Comparison of ENCODE assay signal across 17 cellular contexts in genomic region chr10:33214174-33214573, GRCh38.
DNase-seq lines count a peak whose midpoint lies in the region; ATAC-seq and TF ChIP-seq lines count a peak whose summit lies in the region.
"Had no signal": no experiment of that assay in that cellular context is flagged by ENCODE, and none has a peak within 500 bp of the region (broad histone marks: within the 10 kb centered on the region; RNA-seq: fewer than 3 reads in every experiment).

No MANE protein-coding gene starts in this region.

- no peak overlapping the region for H3K4me3 Mint-ChIP-seq in activated naive CD4-positive, alpha-beta T cell treated with anti-CD3 and anti-CD28 coated beads for 36 hours
- H3K4me3 Mint-ChIP-seq in chondrocyte (ENCODE audit: unreplicated experiment): no peak overlapping the region
- no peak overlapping the region for H3K4me3 Mint-ChIP-seq in stimulated activated effector memory CD8-positive, alpha-beta T cell treated with anti-CD3 and anti-CD28 coated beads, Interleukin-12 subunit alpha, Interleukin-12 subunit beta, amount 100 ng/mL, for 72 hours
- H3K4me3 Mint-ChIP-seq: T-cell had no signal

- no peak overlapping the region for H3K27ac Mint-ChIP-seq in activated naive CD4-positive, alpha-beta T cell treated with anti-CD3 and anti-CD28 coated beads for 36 hours
- peak overlapping the region; percentile 97 for H3K27ac Mint-ChIP-seq in chondrocyte (ENCODE audit: unreplicated experiment)
- H3K27ac Mint-ChIP-seq in stimulated activated effector memory CD8-positive, alpha-beta T cell treated with anti-CD3 and anti-CD28 coated beads, Interleukin-12 subunit alpha, Interleukin-12 subunit beta, amount 100 ng/mL, for 72 hours: peak overlapping the region; percentile 24
- H3K27ac Mint-ChIP-seq: activated T-helper 2 cell treated with anti-CD3 and anti-CD28 coated beads, Interferon-gamma antibody, Interleukin-2, Interleukin-4, amounts not matched to agents 10 μg/mL and 5 μg/mL and 100 μg/mL, durations not matched to agents 14 hours and 24 hours and 36 hours; progenitor cell of endocrine pancreas had no signal

- CTCF ChIA-PET in activated naive CD4-positive, alpha-beta T cell treated with anti-CD3 and anti-CD28 coated beads for 36 hours (lab: Charles Lee): no interaction called here

- no peak for TF ChIP-seq CTCF in chondrocyte (IDR thresholded peaks at IDR 0.05)

- DNase-seq in activated naive CD4-positive, alpha-beta T cell treated with anti-CD3 and anti-CD28 coated beads for 36 hours: peak; percentile 25
- DNase-seq in activated naive CD4-positive, alpha-beta T cell treated with Interleukin-2 at 50 U/mL for 16 hours: no peak
- no peak for DNase-seq in chondrocyte (ENCODE audit: low spot score)
- no peak for DNase-seq in stimulated activated effector memory CD8-positive, alpha-beta T cell treated with anti-CD3 and anti-CD28 coated beads, Interleukin-12 subunit alpha, Interleukin-12 subunit beta, amount 100 ng/mL, for 72 hours (ENCODE audit: low spot score in 2 of 2)
- no peak for DNase-seq in SW480 (ENCODE audit: low spot score)
- DNase-seq: body of pancreas, left colon, NCI-H2081, NCI-H526 treated with DMSO at 0.1 percent for 48 hours, testis had no signal

- intact Hi-C loops in activated naive CD4-positive, alpha-beta T cell treated with anti-CD3 and anti-CD28 coated beads for 36 hours (cut with micrococcal nuclease): loop anchor here (5.0 kb wide), 1 partner anchor 153 kb away; no protein-coding TSS in a partner anchor

- H3K4me1 Mint-ChIP-seq in activated naive CD4-positive, alpha-beta T cell treated with anti-CD3 and anti-CD28 coated beads for 36 hours (ENCODE audit: low read depth): peaks cover 20% of the 10 kb centered on the region
- H3K4me1 Mint-ChIP-seq in chondrocyte (ENCODE audit: low read depth): peaks cover 78% of the 10 kb centered on the region
- H3K4me1 Mint-ChIP-seq in stimulated activated effector memory CD8-positive, alpha-beta T cell treated with anti-CD3 and anti-CD28 coated beads, Interleukin-12 subunit alpha, Interleukin-12 subunit beta, amount 100 ng/mL, for 72 hours: peaks cover 23% of the 10 kb centered on the region

- ATAC-seq in GM18502 (IDR thresholded peaks at IDR 0.05; ENCODE audit: poor library complexity, unreplicated experiment) (peak; percentile 49), HG03432 (IDR thresholded peaks at IDR 0.05; ENCODE audit: unreplicated experiment) (no peak), GM18517 (IDR thresholded peaks at IDR 0.05; ENCODE audit: unreplicated experiment) (no peak)
- ATAC-seq in stimulated activated effector memory CD8-positive, alpha-beta T cell treated with anti-CD3 and anti-CD28 coated beads, Interleukin-12 subunit alpha, Interleukin-12 subunit beta, amount 100 ng/mL, for 72 hours: peak; percentile 77
- ATAC-seq: activated CD4-positive, CD25-positive, alpha-beta regulatory T cell treated with anti-CD3 and anti-CD28 coated beads, Interleukin-2, amount 50 U/mL, for 24 hours; body of pancreas; left colon had no signal

- H3K27me3 Mint-ChIP-seq in activated naive CD4-positive, alpha-beta T cell treated with anti-CD3 and anti-CD28 coated beads for 36 hours (ENCODE audit: low read depth): no peaks in the 10 kb centered on the region
- H3K27me3 Mint-ChIP-seq in chondrocyte (ENCODE audit: low read depth): no peaks in the 10 kb centered on the region
- H3K27me3 Mint-ChIP-seq: progenitor cell of endocrine pancreas, T-cell had no signal

- H3K9me3 Mint-ChIP-seq in activated naive CD4-positive, alpha-beta T cell treated with anti-CD3 and anti-CD28 coated beads for 36 hours: no peaks in the 10 kb centered on the region
- no peaks in the 10 kb centered on the region for H3K9me3 Mint-ChIP-seq in chondrocyte (ENCODE audit: low read depth)
- H3K9me3 Mint-ChIP-seq in stimulated activated effector memory CD8-positive, alpha-beta T cell treated with anti-CD3 and anti-CD28 coated beads, Interleukin-12 subunit alpha, Interleukin-12 subunit beta, amount 100 ng/mL, for 72 hours: peaks cover 3% of the 10 kb centered on the region
- H3K9me3 Mint-ChIP-seq: activated T-helper 2 cell treated with anti-CD3 and anti-CD28 coated beads, Interferon-gamma antibody, Interleukin-2, Interleukin-4, amounts not matched to agents 10 μg/mL and 5 μg/mL and 100 μg/mL, durations not matched to agents 14 hours and 24 hours and 36 hours; T-cell had no signal

- no peaks in the 10 kb centered on the region for H3K36me3 Mint-ChIP-seq in activated naive CD4-positive, alpha-beta T cell treated with anti-CD3 and anti-CD28 coated beads for 36 hours (ENCODE audit: low read depth)
- H3K36me3 Mint-ChIP-seq in chondrocyte (ENCODE audit: low read depth): peaks cover 24% of the 10 kb centered on the region
- H3K36me3 Mint-ChIP-seq in stimulated activated effector memory CD8-positive, alpha-beta T cell treated with anti-CD3 and anti-CD28 coated beads, Interleukin-12 subunit alpha, Interleukin-12 subunit beta, amount 100 ng/mL, for 72 hours: no peaks in the 10 kb centered on the region
- H3K36me3 Mint-ChIP-seq: T-cell had no signal

Comparison
In these comparisons a context has a peak if more than half of its experiments do, and no peak if none do; other contexts are left out.
1. ATAC-seq: peak in GM18502 (single experiment) and stimulated activated effector memory CD8-positive, alpha-beta T cell treated with anti-CD3 and anti-CD28 coated beads, Interleukin-12 subunit alpha, Interleukin-12 subunit beta, amount 100 ng/mL, for 72 hours (single experiment); none in HG03432 (single experiment) and GM18517 (single experiment).